In genomic region chr9:79013715-79014610, GRCh38 we compare ENCODE assay signal across 20 cellular contexts.
DNase-seq lines count a peak whose midpoint lies in the region; ATAC-seq, FAIRE-seq and TF ChIP-seq lines count a peak whose summit lies in the region.
"Had no signal": no experiment of that assay in that cellular context is flagged by ENCODE, and none has a peak within 500 bp of the region (broad histone marks: within the 10 kb centered on the region; RNA-seq: fewer than 3 reads in every experiment).

No MANE protein-coding gene starts in this region.

- H3K27ac ChIP-seq in keratinocyte (ENCODE audit: control insufficient read depth, insufficient read depth, low read length) (no peak overlapping the region), gastrocnemius medialis (no peak overlapping the region)
- H3K27ac ChIP-seq: C4-2B, gastroesophageal sphincter, psoas muscle had no signal

- no peaks in the 10 kb centered on the region for H3K9me1 ChIP-seq in keratinocyte (ENCODE audit: control insufficient read depth, extremely low read depth, insufficient read depth, low read length)

- H3K36me3 ChIP-seq in BJ (ENCODE audit: control insufficient read depth, insufficient read depth, low read length) = no peaks in the 10 kb centered on the region
- H3K36me3 ChIP-seq in Loucy (ENCODE audit: insufficient read depth, low read length) = no peaks in the 10 kb centered on the region
- H3K36me3 ChIP-seq in keratinocyte (ENCODE audit: control insufficient read depth in 2 of 2, extremely low read depth in 1 of 2, insufficient read depth in 2 of 2, low read length in 2 of 2) = no peaks in the 10 kb centered on the region
- no peaks in the 10 kb centered on the region for H3K36me3 ChIP-seq in gastrocnemius medialis
- H3K36me3 ChIP-seq: gastroesophageal sphincter had no signal

- H3K9me3 ChIP-seq in Loucy (ENCODE audit: insufficient read depth, low read depth, low read length) (no peaks in the 10 kb centered on the region), keratinocyte (ENCODE audit: control insufficient read depth, low read depth, low read length) (no peaks in the 10 kb centered on the region), gastrocnemius medialis (no peaks in the 10 kb centered on the region)
- H3K9me3 ChIP-seq: gastroesophageal sphincter, psoas muscle had no signal

- H3K9ac ChIP-seq in Loucy (ENCODE audit: low read depth, low read length, poor library complexity, severe bottlenecking) (peak overlapping the region; percentile 14), keratinocyte (ENCODE audit: control insufficient read depth, extremely low read depth, insufficient read depth, low read length) (no peak overlapping the region)

- dilution Hi-C loops in keratinocyte (cut with MboI; ENCODE audit: extremely low pct_ligation_motif_present, low sequenced_read_pairs) = no loop called here

- no peak for TF ChIP-seq POLR2A in gastrocnemius medialis (IDR thresholded peaks at IDR 0.05)

- CTCF ChIA-PET in BJ (lab: Yijun Ruan, JAX) = interaction anchor here (0.9 kb wide), 1 partner anchor 39 kb away, joined by 4 read pairs; no protein-coding TSS in a partner anchor

- in situ Hi-C loops in gastrocnemius medialis (cut with MboI; ENCODE audit: low sequenced_read_pairs in 4 of 4) = no loop called here

- H2AFZ ChIP-seq in Loucy (ENCODE audit: low read length) (0 out of 2 replicates have a peak overlapping the region, but pooled peaks have one; percentile 6), keratinocyte (ENCODE audit: control insufficient read depth, low read length) (peak overlapping the region; percentile 32)

- ATAC-seq in GM18868 (IDR thresholded peaks at IDR 0.05; ENCODE audit: unreplicated experiment) (no peak), HG02588 (IDR thresholded peaks at IDR 0.05; ENCODE audit: unreplicated experiment) (no peak), gastrocnemius medialis (no peak)
- ATAC-seq: activated CD4-positive, alpha-beta T cell treated with anti-CD3 and anti-CD28 coated beads for 36 hours; gastroesophageal sphincter; natural killer cell treated with Interleukin-12 subunit alpha and Interleukin-12 subunit beta and Interleukin-15 and Interleukin-18, amount 100 ng/mL, for 72 hours; psoas muscle had no signal

- H3K27me3 ChIP-seq in BJ (ENCODE audit: control insufficient read depth, insufficient read depth, low read length) (no peaks in the 10 kb centered on the region), Loucy (ENCODE audit: insufficient read depth, low read length, poor library complexity, severe bottlenecking) (no peaks in the 10 kb centered on the region), keratinocyte (ENCODE audit: control insufficient read depth, extremely low read depth, insufficient read depth, low read length) (no peaks in the 10 kb centered on the region), gastrocnemius medialis (no peaks in the 10 kb centered on the region)
- H3K27me3 ChIP-seq: gastroesophageal sphincter had no signal

- H3F3A ChIP-seq in Loucy (ENCODE audit: low read depth) = no peaks in the 10 kb centered on the region

- no peak overlapping the region for H3K4me3 ChIP-seq in BJ (ENCODE audit: low read depth, low read length)
- H3K4me3 ChIP-seq in Loucy (ENCODE audit: low read length, poor library complexity, severe bottlenecking) = peak overlapping the region; percentile 30
- H3K4me3 ChIP-seq in keratinocyte (ENCODE audit: control insufficient read depth in 2 of 3, extremely low read depth in 1 of 3, insufficient read depth in 2 of 3, low read depth in 1 of 3, low read length in 3 of 3) = no peak overlapping the region
- no peak overlapping the region for H3K4me3 ChIP-seq in gastrocnemius medialis
- H3K4me3 ChIP-seq: gastroesophageal sphincter, psoas muscle had no signal

- POLR2A ChIA-PET in BJ (lab: Charles Lee) = interaction anchor here (1.7 kb wide), 1 partner anchor 9 kb away, joined by 5 read pairs; no protein-coding TSS in a partner anchor

- H3K4me1 ChIP-seq in Loucy (ENCODE audit: insufficient read depth, low read length, poor library complexity, severe bottlenecking) (peaks cover 33% of the 10 kb centered on the region), keratinocyte (ENCODE audit: control insufficient read depth, extremely low read depth, insufficient read depth, low read length) (peaks cover 35% of the 10 kb centered on the region), gastrocnemius medialis (no peaks in the 10 kb centered on the region)
- H3K4me1 ChIP-seq: gastroesophageal sphincter, psoas muscle had no signal

- TF ChIP-seq CTCF in BJ (IDR thresholded peaks at IDR 0.05; ENCODE audit: insufficient read depth, low read depth, low read length) = no peak
- no peak for TF ChIP-seq CTCF in Loucy (conservative IDR thresholded peaks at IDR 0.05; ENCODE audit: low read length)
- no peak for TF ChIP-seq CTCF in keratinocyte (optimal IDR thresholded peaks at IDR 0.05 in 1 of 3, IDR thresholded peaks at IDR 0.05 in 1 of 3, conservative IDR thresholded peaks at IDR 0.05 in 1 of 3; ENCODE audit: extremely low read depth in 1 of 3, insufficient read depth in 2 of 3, low read length in 3 of 3)
- no peak for TF ChIP-seq CTCF in gastrocnemius medialis (IDR thresholded peaks at IDR 0.05 in 4 of 5, conservative IDR thresholded peaks at IDR 0.05 in 1 of 5)

- no peaks in the 10 kb centered on the region for H3K9me2 ChIP-seq in Loucy (replicated peaks; ENCODE audit: low read depth, low read length)

- FAIRE-seq in keratinocyte (lab: Jason Lieb, UNC) = peak; percentile 63

- H4K20me1 ChIP-seq in Loucy (ENCODE audit: insufficient read depth, low read length, poor library complexity, severe bottlenecking) (no peaks in the 10 kb centered on the region), keratinocyte (ENCODE audit: control insufficient read depth, extremely low read depth, insufficient read depth, low read length) (no peaks in the 10 kb centered on the region)

- H3K79me2 ChIP-seq in Loucy (ENCODE audit: insufficient read depth, low read length) (no peaks in the 10 kb centered on the region), keratinocyte (ENCODE audit: control insufficient read depth, insufficient read depth, low read length) (no peaks in the 10 kb centered on the region)

- H3K4me2 ChIP-seq in Loucy (ENCODE audit: low read depth, low read length, poor library complexity, severe bottlenecking) (peak overlapping the region; percentile 34), keratinocyte (ENCODE audit: control insufficient read depth, extremely low read depth, insufficient read depth, low read depth, low read length) (no peak overlapping the region)

- DNase-seq in BJ (ENCODE audit: low read depth) (peak; percentile 62), amniotic epithelial cell (ENCODE audit: low read depth) (peak; percentile 1), keratinocyte (ENCODE audit: low read depth, low spot score) (no peak), OCI-M2 (lab: John Stamatoyannopoulos, UW; ENCODE audit: unreplicated experiment) (no peak), gastrocnemius medialis (no peak)
- DNase-seq: activated CD4-positive, alpha-beta T cell treated with anti-CD3 and anti-CD28 coated beads for 36 hours; activated CD8-positive, alpha-beta memory T cell treated with anti-CD3 and anti-CD28 coated beads, Interleukin-2, amount 50 U/mL, for 48 hours; activated naive CD4-positive, alpha-beta T cell treated with Interleukin-2 at 50 U/mL for 16 hours; effector CD8-positive, alpha-beta T cell; GOT3; NCI-H82; psoas muscle; SHP77 treated with DMSO at 0.1 percent for 48 hours; T-helper 9 cell had no signal

- intact Hi-C loops in gastrocnemius medialis (cut with DNase I; ENCODE audit: low total_unique reads) = no loop called here

Comparison
In these comparisons a context has a peak if more than half of its experiments do, and no peak if none do; other contexts are left out.
1. DNase-seq: peak in BJ (single experiment) and amniotic epithelial cell (single experiment); none in keratinocyte (single experiment), OCI-M2 (single experiment) and gastrocnemius medialis (0 of 2).